Comparison of ENCODE assay signal across 1 cellular context in the genomic region with DNA sequence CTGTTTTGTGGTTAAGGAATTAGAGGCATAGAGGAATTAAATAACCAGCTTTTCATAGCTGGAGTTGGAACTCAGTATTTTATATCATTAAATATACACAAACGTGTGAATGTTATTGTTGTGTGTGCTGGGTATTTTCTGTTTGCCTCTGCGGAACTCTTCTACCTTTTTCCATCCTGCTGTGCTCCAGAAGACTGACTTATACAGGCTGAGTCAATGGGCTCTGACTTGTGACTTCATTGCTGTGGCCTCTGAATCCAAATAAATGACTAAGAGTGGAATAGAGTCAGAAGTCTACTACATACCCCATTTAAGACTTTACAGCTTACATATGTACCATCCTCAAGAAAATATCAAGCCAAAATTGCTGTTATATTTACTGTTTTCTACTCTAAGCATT.
TF ChIP-seq lines count a peak whose summit lies in the region.

No MANE protein-coding gene starts in this region.

TF ChIP-seq in WTC11, 78 proteins besides CTCF, POLR2A, EP300 and RAD21 (continued from another document):
- TF ChIP-seq, protein P1, sequence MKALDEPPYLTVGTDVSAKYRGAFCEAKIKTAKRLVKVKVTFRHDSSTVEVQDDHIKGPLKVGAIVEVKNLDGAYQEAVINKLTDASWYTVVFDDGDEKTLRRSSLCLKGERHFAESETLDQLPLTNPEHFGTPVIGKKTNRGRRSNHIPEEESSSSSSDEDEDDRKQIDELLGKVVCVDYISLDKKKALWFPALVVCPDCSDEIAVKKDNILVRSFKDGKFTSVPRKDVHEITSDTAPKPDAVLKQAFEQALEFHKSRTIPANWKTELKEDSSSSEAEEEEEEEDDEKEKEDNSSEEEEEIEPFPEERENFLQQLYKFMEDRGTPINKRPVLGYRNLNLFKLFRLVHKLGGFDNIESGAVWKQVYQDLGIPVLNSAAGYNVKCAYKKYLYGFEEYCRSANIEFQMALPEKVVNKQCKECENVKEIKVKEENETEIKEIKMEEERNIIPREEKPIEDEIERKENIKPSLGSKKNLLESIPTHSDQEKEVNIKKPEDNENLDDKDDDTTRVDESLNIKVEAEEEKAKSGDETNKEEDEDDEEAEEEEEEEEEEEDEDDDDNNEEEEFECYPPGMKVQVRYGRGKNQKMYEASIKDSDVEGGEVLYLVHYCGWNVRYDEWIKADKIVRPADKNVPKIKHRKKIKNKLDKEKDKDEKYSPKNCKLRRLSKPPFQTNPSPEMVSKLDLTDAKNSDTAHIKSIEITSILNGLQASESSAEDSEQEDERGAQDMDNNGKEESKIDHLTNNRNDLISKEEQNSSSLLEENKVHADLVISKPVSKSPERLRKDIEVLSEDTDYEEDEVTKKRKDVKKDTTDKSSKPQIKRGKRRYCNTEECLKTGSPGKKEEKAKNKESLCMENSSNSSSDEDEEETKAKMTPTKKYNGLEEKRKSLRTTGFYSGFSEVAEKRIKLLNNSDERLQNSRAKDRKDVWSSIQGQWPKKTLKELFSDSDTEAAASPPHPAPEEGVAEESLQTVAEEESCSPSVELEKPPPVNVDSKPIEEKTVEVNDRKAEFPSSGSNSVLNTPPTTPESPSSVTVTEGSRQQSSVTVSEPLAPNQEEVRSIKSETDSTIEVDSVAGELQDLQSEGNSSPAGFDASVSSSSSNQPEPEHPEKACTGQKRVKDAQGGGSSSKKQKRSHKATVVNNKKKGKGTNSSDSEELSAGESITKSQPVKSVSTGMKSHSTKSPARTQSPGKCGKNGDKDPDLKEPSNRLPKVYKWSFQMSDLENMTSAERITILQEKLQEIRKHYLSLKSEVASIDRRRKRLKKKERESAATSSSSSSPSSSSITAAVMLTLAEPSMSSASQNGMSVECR (CRISPR knock-in tag; IDR thresholded peaks at IDR 0.05; ENCODE audit: borderline replicate concordance): no peak
- TF ChIP-seq TCF7 (CRISPR knock-in tag; IDR thresholded peaks at IDR 0.05; ENCODE audit: low read depth) (no peak), NFATC4 (CRISPR knock-in tag; IDR thresholded peaks at IDR 0.05) (no peak)
- TF ChIP-seq, protein P2, sequence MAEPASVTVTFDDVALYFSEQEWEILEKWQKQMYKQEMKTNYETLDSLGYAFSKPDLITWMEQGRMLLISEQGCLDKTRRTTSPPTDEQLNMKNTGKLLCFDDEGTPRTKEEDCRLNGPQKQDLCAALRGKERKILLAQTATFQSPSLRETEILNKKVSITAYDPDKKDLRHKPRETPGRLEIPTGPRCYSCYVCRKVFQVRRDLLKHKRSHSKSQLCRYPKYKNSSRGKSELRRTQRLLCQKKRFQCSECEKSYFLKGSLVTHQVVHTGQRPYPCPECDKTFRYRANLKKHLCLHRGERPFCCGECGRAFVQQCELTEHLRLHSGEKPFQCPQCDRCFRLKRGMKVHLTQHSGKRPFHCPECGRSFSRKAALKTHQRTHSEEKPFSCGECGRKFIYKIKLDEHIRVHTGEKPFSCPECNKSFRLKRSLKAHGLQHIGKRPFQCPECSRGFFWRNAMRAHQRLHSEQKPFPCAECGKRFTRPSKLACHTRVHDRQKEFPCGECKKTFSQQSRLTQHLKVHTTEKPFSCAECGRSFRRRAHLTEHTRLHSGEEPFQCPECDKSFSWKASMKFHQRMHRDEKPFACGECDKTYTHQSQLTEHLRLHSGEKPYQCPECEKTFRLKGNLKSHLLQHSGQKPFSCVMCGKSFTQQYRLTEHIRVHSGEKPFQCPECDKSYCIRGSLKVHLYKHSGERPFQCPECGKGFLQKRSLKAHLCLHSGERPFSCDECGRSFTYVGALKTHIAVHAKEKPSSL (CRISPR knock-in tag; conservative IDR thresholded peaks at IDR 0.05): no peak
TF ChIP-seq in WTC11: peak in this region for 0.
